18 cellular contexts compared by ENCODE assay signal in the genomic region with DNA sequence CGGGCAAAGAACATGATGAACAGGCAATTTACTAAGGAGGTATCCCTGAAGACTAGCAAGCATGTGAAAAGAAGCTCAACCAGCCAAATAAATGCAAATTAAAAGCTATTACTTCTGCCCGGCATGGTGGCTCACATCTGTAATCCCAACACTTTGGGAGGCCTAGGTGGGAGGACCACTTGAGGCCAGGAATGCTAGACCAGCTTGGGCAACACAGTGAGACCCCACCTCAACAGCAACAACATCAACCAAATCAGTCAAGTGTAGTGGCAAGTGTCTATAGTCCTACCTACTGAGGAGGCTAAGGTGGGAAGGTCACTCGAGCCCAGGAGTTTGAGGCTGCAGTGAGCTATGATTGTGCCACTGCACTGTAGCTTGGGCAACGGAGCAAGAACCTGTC.
DNase-seq lines count a peak whose midpoint lies in the region; ATAC-seq and TF ChIP-seq lines count a peak whose summit lies in the region.
"Had no signal": no experiment of that assay in that cellular context is flagged by ENCODE, and none has a peak within 500 bp of the region (broad histone marks: within the 10 kb centered on the region; RNA-seq: fewer than 3 reads in every experiment).

No MANE protein-coding gene starts in this region.

- H3K4me2 ChIP-seq in GM23338: no peak overlapping the region
- no peak overlapping the region for H3K4me2 ChIP-seq in osteoblast (ENCODE audit: insufficient read depth, low read length)
- H3K4me2 ChIP-seq: BLaER1 treated with 17β-estradiol and CSF1 and Interleukin-3, amounts not matched to agents 10 nM and 100 nM had no signal

- TF ChIP-seq CTCF in GM23338 (conservative IDR thresholded peaks at IDR 0.05; ENCODE audit: low read depth in 2 of 2): no peak
- TF ChIP-seq CTCF in WTC11 (IDR thresholded peaks at IDR 0.05): no peak
- TF ChIP-seq CTCF in osteoblast (IDR thresholded peaks at IDR 0.05; ENCODE audit: extremely low read depth, low read depth, low read length): no peak
- TF ChIP-seq CTCF in esophagus squamous epithelium (IDR thresholded peaks at IDR 0.05): no peak

- no peak for TF ChIP-seq POLR2A in esophagus squamous epithelium (IDR thresholded peaks at IDR 0.05)

- POLR2A ChIA-PET in WTC11 (lab: Charles Lee): no interaction called here

- H3K9me3 Mint-ChIP-seq in GM23338 (no peaks in the 10 kb centered on the region), WTC11 (0 out of 2 replicates have a peak, but pooled peaks cover 3% of the 10 kb centered on the region)
- H3K9me3 Mint-ChIP-seq: CD4-positive, alpha-beta T cell; CD8-positive, alpha-beta T cell had no signal

- no peaks in the 10 kb centered on the region for H3K9me2 ChIP-seq in GM23338 (ENCODE audit: insufficient read depth)

- intact Hi-C loops in esophagus squamous epithelium (cut with DNase I): no loop called here

- ATAC-seq in GM23338 (no peak), WTC11 (no peak), HG03045 (IDR thresholded peaks at IDR 0.05; ENCODE audit: unreplicated experiment) (no peak)
- ATAC-seq: CD8-positive, alpha-beta T cell had no signal

- WGBS in esophagus squamous epithelium, 2 donors: 87 to 88% methylated on average over 4 of the region's 4 CpGs

- H3K27ac Mint-ChIP-seq in GM23338: peak overlapping the region; percentile 19; the same call in 1 of the 2 replicates
- H3K27ac Mint-ChIP-seq in WTC11: no peak overlapping the region
- H3K27ac Mint-ChIP-seq: B cell; CD4-positive, alpha-beta T cell; CD8-positive, alpha-beta T cell had no signal

- H3K27me3 ChIP-seq in ACC112 (ENCODE audit: insufficient read depth, low read length): no peaks in the 10 kb centered on the region
- H3K27me3 ChIP-seq in GM23338 (ENCODE audit: insufficient read depth): no peaks in the 10 kb centered on the region
- peaks cover 3% of the 10 kb centered on the region for H3K27me3 ChIP-seq in osteoblast (ENCODE audit: insufficient read depth, low read length)
- H3K27me3 ChIP-seq in esophagus squamous epithelium: no peaks in the 10 kb centered on the region
- H3K27me3 ChIP-seq: BLaER1 treated with 17β-estradiol and CSF1 and Interleukin-3, amounts not matched to agents 10 nM and 100 nM had no signal

- H3K4me1 Mint-ChIP-seq in GM23338 (peaks cover 22% of the 10 kb centered on the region), WTC11 (peaks cover 16% of the 10 kb centered on the region)
- H3K4me1 Mint-ChIP-seq: B cell had no signal

- no peaks in the 10 kb centered on the region for H3F3A ChIP-seq in GM23338 (replicated peaks; ENCODE audit: low read depth)

- H4K20me1 ChIP-seq in GM23338 (replicated peaks; ENCODE audit: insufficient read depth) (no peaks in the 10 kb centered on the region), osteoblast (ENCODE audit: insufficient read depth, low read length) (no peaks in the 10 kb centered on the region)
- H4K20me1 ChIP-seq: BLaER1 treated with 17β-estradiol and CSF1 and Interleukin-3, amounts not matched to agents 10 nM and 100 nM had no signal

- H3K4me1 ChIP-seq in ACC112 (ENCODE audit: control insufficient read depth, insufficient read depth, low read length, unreplicated experiment) (peaks cover 21% of the 10 kb centered on the region), GM23338 (ENCODE audit: insufficient read depth) (peaks cover 23% of the 10 kb centered on the region), osteoblast (ENCODE audit: insufficient read depth, low read length) (peaks cover 24% of the 10 kb centered on the region), esophagus squamous epithelium (no peaks in the 10 kb centered on the region)
- H3K4me1 ChIP-seq: Caco-2 had no signal

- H2AFZ ChIP-seq in ACC112 (ENCODE audit: low read length, unreplicated experiment): no peak overlapping the region
- H2AFZ ChIP-seq in GM23338: no peak overlapping the region
- no peak overlapping the region for H2AFZ ChIP-seq in osteoblast (ENCODE audit: low read length)

- H3K9me3 ChIP-seq in osteoblast (ENCODE audit: low read depth, low read length) (no peaks in the 10 kb centered on the region), esophagus squamous epithelium (no peaks in the 10 kb centered on the region)
- H3K9me3 ChIP-seq: BLaER1 treated with 17β-estradiol and CSF1 and Interleukin-3, amounts not matched to agents 10 nM and 100 nM; Caco-2 had no signal

- no peak overlapping the region for H3K4me3 ChIP-seq in ACC112 (ENCODE audit: low read depth, low read length)
- H3K4me3 ChIP-seq in GM23338: no peak overlapping the region
- H3K4me3 ChIP-seq in osteoblast (ENCODE audit: insufficient read depth, low read length): no peak overlapping the region
- H3K4me3 ChIP-seq in esophagus squamous epithelium: no peak overlapping the region
- H3K4me3 ChIP-seq: BLaER1 treated with 17β-estradiol and CSF1 and Interleukin-3, amounts not matched to agents 10 nM and 100 nM had no signal

- H3K36me3 ChIP-seq in ACC112 (ENCODE audit: insufficient read depth, low read length): no peaks in the 10 kb centered on the region
- H3K36me3 ChIP-seq in GM23338 (ENCODE audit: insufficient read depth): no peaks in the 10 kb centered on the region
- H3K36me3 ChIP-seq in osteoblast (ENCODE audit: insufficient read depth, low read length): no peaks in the 10 kb centered on the region
- H3K36me3 ChIP-seq in esophagus squamous epithelium: peaks cover 0 to 5% (median 0%) of the 10 kb centered on the region in 3 donors
- H3K36me3 ChIP-seq: BLaER1 treated with 17β-estradiol and CSF1 and Interleukin-3, amounts not matched to agents 10 nM and 100 nM had no signal

- no peak overlapping the region for H3K4me3 Mint-ChIP-seq in GM23338
- H3K4me3 Mint-ChIP-seq in WTC11: no peak overlapping the region
- H3K4me3 Mint-ChIP-seq: B cell; CD4-positive, alpha-beta T cell; CD8-positive, alpha-beta T cell had no signal

- DNase-seq in GM23338 (ENCODE audit: low spot score) (no peak), WTC11 (ENCODE audit: low spot score) (no peak), osteoblast (ENCODE audit: insufficient read length, low spot score, missing footprints) (no peak), esophagus squamous epithelium (lab: John Stamatoyannopoulos, UW) (no peak)
- DNase-seq in activated CD4-positive, alpha-beta T cell treated with anti-CD3 and anti-CD28 coated beads for 48 hours: no peak
- DNase-seq: 8988T; AML-193; Caco-2; Calu3; CD4-positive, alpha-beta T cell; CD8-positive, alpha-beta T cell; DMS79 treated with DMSO at 0.1 percent for 48 hours; GF-D8 had no signal

- H3K79me2 ChIP-seq in ACC112 (ENCODE audit: control insufficient read depth, insufficient read depth, low read length, unreplicated experiment) (no peaks in the 10 kb centered on the region), GM23338 (replicated peaks; ENCODE audit: insufficient read depth) (no peaks in the 10 kb centered on the region), osteoblast (ENCODE audit: insufficient read depth, low read length) (no peaks in the 10 kb centered on the region)

- H3K27me3 Mint-ChIP-seq in GM23338 (ENCODE audit: insufficient read depth, low read depth, poor library complexity) (no peaks in the 10 kb centered on the region), WTC11 (ENCODE audit: low read depth) (no peaks in the 10 kb centered on the region)

- H3K36me3 Mint-ChIP-seq in GM23338 (ENCODE audit: low read depth) (no peaks in the 10 kb centered on the region), WTC11 (no peaks in the 10 kb centered on the region)
- H3K36me3 Mint-ChIP-seq: CD8-positive, alpha-beta T cell had no signal

- CTCF ChIA-PET in WTC11 (lab: Charles Lee): interaction anchor here (1.0 to 1.3 kb wide), 2 partner anchors 39 to 220 kb away, joined by 3 read pairs; no protein-coding TSS in a partner anchor

- H3K27ac ChIP-seq in ACC112 (ENCODE audit: low read depth, low read length): peak overlapping the region; percentile 58; the same call in 1 of the 2 replicates
- no peak overlapping the region for H3K27ac ChIP-seq in GM23338 (ENCODE audit: low read depth)
- peak overlapping the region; percentile 61 for H3K27ac ChIP-seq in osteoblast (ENCODE audit: low read depth, low read length)
- H3K27ac ChIP-seq in esophagus squamous epithelium: no peak overlapping the region
- H3K27ac ChIP-seq: BLaER1 treated with 17β-estradiol and CSF1 and Interleukin-3, amounts not matched to agents 10 nM and 100 nM; C4-2B had no signal

TF ChIP-seq in GM23338, 12 proteins besides CTCF, POLR2A, EP300 and RAD21:
- TF ChIP-seq NANOG (IDR thresholded peaks at IDR 0.05; ENCODE audit: borderline replicate concordance) (no peak), JUNB (IDR thresholded peaks at IDR 0.05; ENCODE audit: unreplicated experiment) (no peak), EZH2 (IDR thresholded peaks at IDR 0.05; ENCODE audit: low read depth, unreplicated experiment) (no peak)
TF ChIP-seq in GM23338: peak in this region for 0.

TF ChIP-seq in WTC11, 78 proteins besides CTCF, POLR2A, EP300 and RAD21 (continues in another document):
- TF ChIP-seq, protein P1, sequence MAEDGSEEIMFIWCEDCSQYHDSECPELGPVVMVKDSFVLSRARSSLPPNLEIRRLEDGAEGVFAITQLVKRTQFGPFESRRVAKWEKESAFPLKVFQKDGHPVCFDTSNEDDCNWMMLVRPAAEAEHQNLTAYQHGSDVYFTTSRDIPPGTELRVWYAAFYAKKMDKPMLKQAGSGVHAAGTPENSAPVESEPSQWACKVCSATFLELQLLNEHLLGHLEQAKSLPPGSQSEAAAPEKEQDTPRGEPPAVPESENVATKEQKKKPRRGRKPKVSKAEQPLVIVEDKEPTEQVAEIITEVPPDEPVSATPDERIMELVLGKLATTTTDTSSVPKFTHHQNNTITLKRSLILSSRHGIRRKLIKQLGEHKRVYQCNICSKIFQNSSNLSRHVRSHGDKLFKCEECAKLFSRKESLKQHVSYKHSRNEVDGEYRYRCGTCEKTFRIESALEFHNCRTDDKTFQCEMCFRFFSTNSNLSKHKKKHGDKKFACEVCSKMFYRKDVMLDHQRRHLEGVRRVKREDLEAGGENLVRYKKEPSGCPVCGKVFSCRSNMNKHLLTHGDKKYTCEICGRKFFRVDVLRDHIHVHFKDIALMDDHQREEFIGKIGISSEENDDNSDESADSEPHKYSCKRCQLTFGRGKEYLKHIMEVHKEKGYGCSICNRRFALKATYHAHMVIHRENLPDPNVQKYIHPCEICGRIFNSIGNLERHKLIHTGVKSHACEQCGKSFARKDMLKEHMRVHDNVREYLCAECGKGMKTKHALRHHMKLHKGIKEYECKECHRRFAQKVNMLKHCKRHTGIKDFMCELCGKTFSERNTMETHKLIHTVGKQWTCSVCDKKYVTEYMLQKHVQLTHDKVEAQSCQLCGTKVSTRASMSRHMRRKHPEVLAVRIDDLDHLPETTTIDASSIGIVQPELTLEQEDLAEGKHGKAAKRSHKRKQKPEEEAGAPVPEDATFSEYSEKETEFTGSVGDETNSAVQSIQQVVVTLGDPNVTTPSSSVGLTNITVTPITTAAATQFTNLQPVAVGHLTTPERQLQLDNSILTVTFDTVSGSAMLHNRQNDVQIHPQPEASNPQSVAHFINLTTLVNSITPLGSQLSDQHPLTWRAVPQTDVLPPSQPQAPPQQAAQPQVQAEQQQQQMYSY (CRISPR knock-in tag; IDR thresholded peaks at IDR 0.05): no peak
- TF ChIP-seq ZNF232 (CRISPR knock-in tag; IDR thresholded peaks at IDR 0.05) (no peak), SP1 (CRISPR knock-in tag; conservative IDR thresholded peaks at IDR 0.05) (no peak), ZNF121 (CRISPR knock-in tag; IDR thresholded peaks at IDR 0.05) (peak; percentile 99)

Comparison
In these comparisons a context has a peak if more than half of its experiments do, and no peak if none do; other contexts are left out.
1. H3K27ac ChIP-seq: peak in ACC112 (single experiment) and osteoblast (single experiment); none in GM23338 (single experiment) and esophagus squamous epithelium (0 of 4).